In genomic region chrX:3713937-3714434, GRCh38 we compare ENCODE assay signal across 8 cellular contexts. TPM values are rescaled to one million over a fixed set of nuclear protein-coding genes. Genes with fewer than 3 reads are reported as not detected.
DNase-seq lines count a peak whose midpoint lies in the region; ATAC-seq, FAIRE-seq and TF ChIP-seq lines count a peak whose summit lies in the region.

No MANE protein-coding gene starts in this region.

- H3K27ac ChIP-seq in muscle layer of duodenum (ENCODE audit: low read length) = no peak overlapping the region

- POLR2A ChIA-PET in BJ (lab: Charles Lee) = no interaction called here

- TF ChIP-seq CTCF in BJ (IDR thresholded peaks at IDR 0.05; ENCODE audit: insufficient read depth, low read depth, low read length) (no peak), cardiac fibroblast (IDR thresholded peaks at IDR 0.05; ENCODE audit: low read depth, low read length) (no peak)

- no peak for DNase-seq in BJ (ENCODE audit: low read depth)
- no peak for DNase-seq in cardiac fibroblast (ENCODE audit: low read depth in 2 of 2)
- no peak for DNase-seq in cerebellar nuclear complex (lab: John Stamatoyannopoulos, UW)
- no peak for DNase-seq in GM12892 (ENCODE audit: insufficient read length)

- H3K36me3 ChIP-seq in BJ (ENCODE audit: control insufficient read depth, insufficient read depth, low read length) (no peaks in the 10 kb centered on the region), muscle layer of duodenum (ENCODE audit: control insufficient read depth in 1 of 2, insufficient read depth in 2 of 2, low read length in 2 of 2) (no peaks in the 10 kb centered on the region)

- H3K4me3 ChIP-seq in BJ (ENCODE audit: low read depth, low read length) = peak overlapping the region; percentile 60
- peak overlapping the region; percentile 56 to 66 for H3K4me3 ChIP-seq in cardiac fibroblast (replicated peaks in 1 of 2; ENCODE audit: low read depth in 2 of 2, low read length in 2 of 2)
- peak overlapping the region; percentile 50 to 71 for H3K4me3 ChIP-seq in muscle layer of duodenum (ENCODE audit: low read depth in 1 of 2, low read length in 2 of 2)

- CTCF ChIA-PET in BJ (lab: Yijun Ruan, JAX) = interaction anchor here (0.6 kb wide), 1 partner anchor 1478 kb away, joined by 3 read pairs; no protein-coding TSS in a partner anchor

- no peak for FAIRE-seq in GM12892 (lab: Jason Lieb, UNC)

- H3K27me3 ChIP-seq in BJ (ENCODE audit: control insufficient read depth, insufficient read depth, low read length) (no peaks in the 10 kb centered on the region), muscle layer of duodenum (ENCODE audit: low read depth, low read length) (no peaks in the 10 kb centered on the region)

- H3K4me1 ChIP-seq in muscle layer of duodenum (ENCODE audit: control insufficient read depth in 1 of 2, insufficient read depth in 2 of 2, low read length in 2 of 2) = no peaks in the 10 kb centered on the region

- TF ChIP-seq POLR2A in GM12892 (IDR thresholded peaks at IDR 0.05; ENCODE audit: low read depth, low read length) = no peak

- ATAC-seq in HG03575 (IDR thresholded peaks at IDR 0.05; ENCODE audit: extremely low read depth, insufficient number of reproducible peaks, low FRiP score, unreplicated experiment) = peak; percentile 3
- no peak for ATAC-seq in GM19395 (IDR thresholded peaks at IDR 0.05; ENCODE audit: unreplicated experiment)
- ATAC-seq in GM21737 (IDR thresholded peaks at IDR 0.05; ENCODE audit: unreplicated experiment) = no peak

- no peaks in the 10 kb centered on the region for H3K9me3 ChIP-seq in muscle layer of duodenum (ENCODE audit: control insufficient read depth in 1 of 2, low read length in 2 of 2)

RNA-seq across cellular contexts. Expression of gene PRKX, which starts 0.5 kb away (rescaled TPM):
- 5.7 and 6.5 TPM in 2 replicates for polyA plus RNA-seq in BJ (2011; rRNA removed)
- polyA minus RNA-seq in BJ (2011; rRNA and poly(A)+ RNA removed) = 5.4 and 7.2 TPM in 2 replicates
- polyA plus RNA-seq in GM12892 (2012; ENCODE audit: missing spikeins) = 26.4 TPM
